In the genomic region with DNA sequence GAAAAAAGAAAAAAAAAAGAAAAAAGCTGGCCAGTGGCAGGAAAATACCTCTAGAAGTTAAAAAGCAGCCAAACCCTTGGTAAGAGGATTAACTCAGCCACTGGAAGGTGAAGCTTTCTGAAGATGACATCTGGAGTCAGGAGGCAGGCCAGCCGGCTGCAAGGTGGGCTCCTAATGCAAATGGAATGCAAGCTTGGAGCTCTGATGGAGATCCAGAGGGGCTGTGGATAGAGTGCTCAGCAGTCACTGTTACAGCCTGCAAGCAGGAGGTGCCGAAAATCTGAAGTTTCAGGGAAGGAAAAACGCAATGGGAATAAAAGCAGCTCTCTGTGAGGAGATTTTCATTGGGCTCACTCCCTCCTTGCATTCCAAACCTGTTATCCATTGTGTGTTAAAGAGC, we compare ENCODE assay signal across 26 cellular contexts. TPM values are rescaled to one million over a fixed set of nuclear protein-coding genes. Genes with fewer than 3 reads are reported as not detected.
"Had no signal": no experiment of that assay in that cellular context is flagged by ENCODE, and none has a peak within 500 bp of the region (broad histone marks: within the 10 kb centered on the region; RNA-seq: fewer than 3 reads in every experiment).

No MANE protein-coding gene starts in this region.

- H3K4me1 ChIP-seq: adrenal gland, Peyer's patch, SJCRH30 had no signal

- H3K27me3 ChIP-seq: adrenal gland, Peyer's patch, SJCRH30 had no signal

- H3K4me2 ChIP-seq: SK-N-SH had no signal

- H3K36me3 ChIP-seq: adrenal gland, Peyer's patch, SJCRH30 had no signal

- H3K9ac ChIP-seq: SK-N-SH had no signal

- H3K27ac ChIP-seq: adrenal gland, Peyer's patch, RWPE1, SJCRH30, VCaP had no signal

- H3K4me3 ChIP-seq: adrenal gland, Peyer's patch, SJCRH30 had no signal

- DNase-seq: activated CD4-positive, alpha-beta T cell treated with anti-CD3 and anti-CD28 coated beads for 4 hours; activated CD4-positive, alpha-beta T cell treated with anti-CD3 and anti-CD28 coated beads, Interleukin-2, amount 50 U/mL, for 4 hours; activated CD8-positive, alpha-beta memory T cell treated with anti-CD3 and anti-CD28 coated beads, Interleukin-2, amount 50 U/mL, for 48 hours; activated CD8-positive, alpha-beta T cell treated with anti-CD3 and anti-CD28 coated beads, Interleukin-2, amount 10 ng/mL, durations not matched to agents 7 days and 5 days; activated naive CD4-positive, alpha-beta T cell treated with anti-CD3 and anti-CD28 coated beads, Interleukin-2, amount 50 U/mL, for 16 hours; activated naive CD8-positive, alpha-beta T cell treated with anti-CD3 and anti-CD28 coated beads, Interleukin-2, amount 10 ng/mL, durations not matched to agents 7 days and 5 days; activated T-cell treated with anti-CD3 and anti-CD28 coated beads, Interleukin-2, amount 50 U/mL, for 1 hour; adrenal gland; anterior cingulate cortex; MM.1S; NCI-H1105 treated with DMSO at 0.1 percent for 48 hours; NCI-H146; NCI-H187 treated with DMSO at 0.1 percent for 48 hours; NCI-H345; NCI-H510A; NCI-H774; NK-92 treated with Interleukin-12 subunit alpha and Interleukin-12 subunit beta, amount 100 ng/mL, for 24 hours; Peyer's patch; Right ventricle myocardium superior; SJCRH30; SK-N-SH; T-helper 1 cell had no signal

RNA-seq across cellular contexts. Expression of gene GSC, which starts 41.0 kb away (rescaled TPM):
- total RNA-seq: activated CD8-positive, alpha-beta T cell treated with anti-CD3 and anti-CD28 coated beads, Interleukin-2, amount 10 ng/mL, durations not matched to agents 7 days and 5 days; activated naive CD8-positive, alpha-beta T cell treated with anti-CD3 and anti-CD28 coated beads, Interleukin-2, amount 10 ng/mL, durations not matched to agents 7 days and 5 days; HepG2; Peyer's patch; T-helper 2 cell treated with Interferon-gamma antibody and Interleukin-4, amounts not matched to agents 100 ng/mL and 5 ng/mL, for 36 hours had no signal
- polyA plus RNA-seq: HepG2 had no signal
